26 cellular contexts compared by ENCODE assay signal in the genomic region with DNA sequence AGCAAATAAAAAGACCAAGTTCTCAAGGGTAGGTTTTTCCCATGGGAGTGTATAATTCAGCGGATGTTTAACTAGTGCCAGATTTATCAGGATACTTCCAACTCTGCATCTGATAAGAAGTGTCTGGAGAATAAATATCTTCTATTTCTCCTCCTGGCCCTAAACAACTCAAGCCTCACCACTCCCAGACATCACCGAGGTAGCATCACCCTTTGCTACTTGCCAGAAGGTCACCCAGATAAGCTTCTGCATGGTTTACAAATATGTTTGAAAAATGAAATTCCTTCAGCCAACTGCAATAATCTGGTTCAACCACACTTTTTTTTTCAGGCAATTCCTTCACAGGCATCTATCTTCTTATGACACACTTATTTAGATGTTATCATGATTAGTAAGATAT.
"Had no signal": no experiment of that assay in that cellular context is flagged by ENCODE, and none has a peak within 500 bp of the region (broad histone marks: within the 10 kb centered on the region; RNA-seq: fewer than 3 reads in every experiment).

No MANE protein-coding gene starts in this region.

- H3K27ac Mint-ChIP-seq: activated CD4-positive, alpha-beta memory T cell treated with anti-CD3 and anti-CD28 coated beads for 36 hours; activated CD4-positive, alpha-beta T cell treated with anti-CD3 and anti-CD28 coated beads, Interleukin-2, amount 10 ng/mL, durations not matched to agents 7 days and 5 days; activated naive CD4-positive, alpha-beta T cell treated with anti-CD3 and anti-CD28 coated beads, Interleukin-2, amount 50 U/mL, for 72 hours; activated naive CD8-positive, alpha-beta T cell treated with anti-CD3 and anti-CD28 coated beads, Interleukin-2, amount 50 U/mL, for 24 hours; IgD-negative memory B cell; T-helper 1 cell treated with Interleukin-12 subunit alpha and Interleukin-12 subunit beta and Interleukin-4 antibody, amounts not matched to agents 30 μg/mL and 1 μg/mL, for 36 hours; WTC11 had no signal

- H3K9ac ChIP-seq: KMS-11 had no signal

- H3K4me1 ChIP-seq: breast epithelium, SJSA1 had no signal

- FAIRE-seq: RCC 7860 had no signal

- H3K4me1 Mint-ChIP-seq: activated CD4-positive, alpha-beta T cell treated with anti-CD3 and anti-CD28 coated beads, Interleukin-2, amount 10 ng/mL, durations not matched to agents 7 days and 5 days; activated naive CD8-positive, alpha-beta T cell treated with anti-CD3 and anti-CD28 coated beads, Interleukin-2, amount 50 U/mL, for 24 hours; IgD-negative memory B cell; WTC11 had no signal

- H3K4me2 ChIP-seq: KMS-11 had no signal

- H3K27me3 Mint-ChIP-seq: activated CD4-positive, alpha-beta memory T cell treated with anti-CD3 and anti-CD28 coated beads for 36 hours; activated CD4-positive, alpha-beta T cell treated with anti-CD3 and anti-CD28 coated beads, Interleukin-2, amount 10 ng/mL, durations not matched to agents 7 days and 5 days; activated naive CD8-positive, alpha-beta T cell treated with anti-CD3 and anti-CD28 coated beads, Interleukin-2, amount 50 U/mL, for 24 hours; IgD-negative memory B cell had no signal

- H3K27me3 ChIP-seq: breast epithelium, SJSA1 had no signal

- H3K27ac ChIP-seq: breast epithelium, KMS-11, SJSA1 had no signal

- H3K36me3 Mint-ChIP-seq: activated CD4-positive, alpha-beta memory T cell treated with anti-CD3 and anti-CD28 coated beads for 36 hours; activated naive CD4-positive, alpha-beta T cell treated with anti-CD3 and anti-CD28 coated beads, Interleukin-2, amount 50 U/mL, for 72 hours; IgD-negative memory B cell; WTC11 had no signal

- DNase-seq: activated CD4-positive, alpha-beta memory T cell treated with anti-CD3 and anti-CD28 coated beads for 36 hours; activated CD4-positive, alpha-beta T cell treated with anti-CD3 and anti-CD28 coated beads, Interleukin-2, amount 10 ng/mL, durations not matched to agents 7 days and 5 days; activated CD4-positive, CD25-positive, alpha-beta regulatory T cell treated with anti-CD3 and anti-CD28 coated beads, Interleukin-2, amount 50 U/mL, for 72 hours; activated CD8-positive, alpha-beta memory T cell treated with anti-CD3 and anti-CD28 coated beads for 24 hours; activated effector memory CD4-positive, alpha-beta T cell treated with anti-CD3 and anti-CD28 coated beads, Interleukin-2, amount 50 U/mL, for 16 hours; activated naive CD4-positive, alpha-beta T cell treated with Interleukin-2 at 50 U/mL for 16 hours; activated naive CD8-positive, alpha-beta T cell treated with anti-CD3 and anti-CD28 coated beads, Interleukin-2, amount 50 U/mL, for 24 hours; activated T-cell treated with anti-CD3 and anti-CD28 coated beads, Interleukin-2, amount 50 U/mL, for 4 hours; amygdala; NCI-H1092; NCI-H1417; NCI-H1930; NCI-H2171; NCI-H2227 treated with DMSO at 0.1 percent for 48 hours; NCI-H526; NCI-H82; SHP77 had no signal

- H3K36me3 ChIP-seq: breast epithelium, SJSA1 had no signal

- H3K9me3 ChIP-seq: breast epithelium, SJSA1 had no signal

- H3K9me3 Mint-ChIP-seq: activated CD4-positive, alpha-beta memory T cell treated with anti-CD3 and anti-CD28 coated beads for 36 hours; activated CD4-positive, alpha-beta T cell treated with anti-CD3 and anti-CD28 coated beads, Interleukin-2, amount 10 ng/mL, durations not matched to agents 7 days and 5 days; activated naive CD8-positive, alpha-beta T cell treated with anti-CD3 and anti-CD28 coated beads, Interleukin-2, amount 50 U/mL, for 24 hours; T-helper 1 cell treated with Interleukin-12 subunit alpha and Interleukin-12 subunit beta and Interleukin-4 antibody, amounts not matched to agents 30 μg/mL and 1 μg/mL, for 36 hours had no signal

- H3K4me3 ChIP-seq: breast epithelium, SJSA1 had no signal

- H3K4me3 Mint-ChIP-seq: activated CD4-positive, alpha-beta memory T cell treated with anti-CD3 and anti-CD28 coated beads for 36 hours; activated CD4-positive, alpha-beta T cell treated with anti-CD3 and anti-CD28 coated beads, Interleukin-2, amount 10 ng/mL, durations not matched to agents 7 days and 5 days; activated naive CD8-positive, alpha-beta T cell treated with anti-CD3 and anti-CD28 coated beads, Interleukin-2, amount 50 U/mL, for 24 hours; activated T-cell treated with anti-CD3 and anti-CD28 coated beads, Interleukin-2, amount 50 U/mL, for 4 hours; IgD-negative memory B cell; T-helper 1 cell treated with Interleukin-12 subunit alpha and Interleukin-12 subunit beta and Interleukin-4 antibody, amounts not matched to agents 30 μg/mL and 1 μg/mL, for 36 hours; WTC11 had no signal

- ATAC-seq: activated naive CD4-positive, alpha-beta T cell treated with anti-CD3 and anti-CD28 coated beads, Interleukin-2, amount 50 U/mL, for 72 hours; activated naive CD8-positive, alpha-beta T cell treated with anti-CD3 and anti-CD28 coated beads, Interleukin-2, amount 50 U/mL, for 24 hours; activated T-cell treated with anti-CD3 and anti-CD28 coated beads, Interleukin-2, amount 50 U/mL, for 4 hours; SK-N-SH treated with all-trans-retinoic acid at 6 μM for 48 hours; WTC11 had no signal
